1 cellular context compared by ENCODE assay signal in the genomic region with DNA sequence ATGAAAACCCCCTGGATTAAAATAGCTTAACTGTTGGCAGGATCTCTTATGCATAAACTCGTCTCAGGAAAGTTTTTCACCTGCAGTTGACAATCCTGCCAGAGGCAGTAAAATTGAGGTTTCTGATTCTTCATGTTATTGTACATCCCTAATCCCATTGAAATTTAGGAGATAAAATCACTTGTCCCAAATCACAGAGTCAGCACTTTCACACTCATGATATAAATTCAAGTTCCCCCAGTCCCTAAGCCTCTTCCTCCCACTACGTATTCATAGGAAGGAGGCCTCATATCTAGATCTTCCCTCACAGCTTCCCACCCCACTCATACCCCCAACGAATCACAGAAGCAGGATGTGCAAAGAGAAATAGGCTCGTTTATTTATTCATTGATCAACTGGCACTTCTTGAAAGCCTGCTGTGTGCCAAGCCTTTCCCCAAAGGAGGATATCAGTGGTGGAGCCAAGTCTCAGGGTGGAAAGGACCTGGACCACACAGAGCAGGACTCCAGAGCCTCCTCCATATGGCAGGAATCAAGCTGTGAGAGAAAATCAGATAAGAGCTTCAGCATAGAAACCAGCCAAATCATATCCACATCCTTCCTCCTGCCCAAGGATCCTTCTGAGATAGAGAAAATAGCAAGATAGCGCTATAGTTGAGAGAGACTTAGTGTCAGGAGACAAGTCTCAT.
A peak's percentile ranks its signal among the peaks of the same experiment; 100 is the strongest.
TF ChIP-seq lines count a peak whose summit lies in the region.

No MANE protein-coding gene starts in this region.

TF ChIP-seq in H1, 55 proteins besides CTCF, POLR2A, EP300 and RAD21:
- TF ChIP-seq MAFK (IDR thresholded peaks at IDR 0.05; ENCODE audit: low read depth, low read length): peak; percentile 42; the same call in 1 of the 2 replicates
- TF ChIP-seq, protein P1, sequence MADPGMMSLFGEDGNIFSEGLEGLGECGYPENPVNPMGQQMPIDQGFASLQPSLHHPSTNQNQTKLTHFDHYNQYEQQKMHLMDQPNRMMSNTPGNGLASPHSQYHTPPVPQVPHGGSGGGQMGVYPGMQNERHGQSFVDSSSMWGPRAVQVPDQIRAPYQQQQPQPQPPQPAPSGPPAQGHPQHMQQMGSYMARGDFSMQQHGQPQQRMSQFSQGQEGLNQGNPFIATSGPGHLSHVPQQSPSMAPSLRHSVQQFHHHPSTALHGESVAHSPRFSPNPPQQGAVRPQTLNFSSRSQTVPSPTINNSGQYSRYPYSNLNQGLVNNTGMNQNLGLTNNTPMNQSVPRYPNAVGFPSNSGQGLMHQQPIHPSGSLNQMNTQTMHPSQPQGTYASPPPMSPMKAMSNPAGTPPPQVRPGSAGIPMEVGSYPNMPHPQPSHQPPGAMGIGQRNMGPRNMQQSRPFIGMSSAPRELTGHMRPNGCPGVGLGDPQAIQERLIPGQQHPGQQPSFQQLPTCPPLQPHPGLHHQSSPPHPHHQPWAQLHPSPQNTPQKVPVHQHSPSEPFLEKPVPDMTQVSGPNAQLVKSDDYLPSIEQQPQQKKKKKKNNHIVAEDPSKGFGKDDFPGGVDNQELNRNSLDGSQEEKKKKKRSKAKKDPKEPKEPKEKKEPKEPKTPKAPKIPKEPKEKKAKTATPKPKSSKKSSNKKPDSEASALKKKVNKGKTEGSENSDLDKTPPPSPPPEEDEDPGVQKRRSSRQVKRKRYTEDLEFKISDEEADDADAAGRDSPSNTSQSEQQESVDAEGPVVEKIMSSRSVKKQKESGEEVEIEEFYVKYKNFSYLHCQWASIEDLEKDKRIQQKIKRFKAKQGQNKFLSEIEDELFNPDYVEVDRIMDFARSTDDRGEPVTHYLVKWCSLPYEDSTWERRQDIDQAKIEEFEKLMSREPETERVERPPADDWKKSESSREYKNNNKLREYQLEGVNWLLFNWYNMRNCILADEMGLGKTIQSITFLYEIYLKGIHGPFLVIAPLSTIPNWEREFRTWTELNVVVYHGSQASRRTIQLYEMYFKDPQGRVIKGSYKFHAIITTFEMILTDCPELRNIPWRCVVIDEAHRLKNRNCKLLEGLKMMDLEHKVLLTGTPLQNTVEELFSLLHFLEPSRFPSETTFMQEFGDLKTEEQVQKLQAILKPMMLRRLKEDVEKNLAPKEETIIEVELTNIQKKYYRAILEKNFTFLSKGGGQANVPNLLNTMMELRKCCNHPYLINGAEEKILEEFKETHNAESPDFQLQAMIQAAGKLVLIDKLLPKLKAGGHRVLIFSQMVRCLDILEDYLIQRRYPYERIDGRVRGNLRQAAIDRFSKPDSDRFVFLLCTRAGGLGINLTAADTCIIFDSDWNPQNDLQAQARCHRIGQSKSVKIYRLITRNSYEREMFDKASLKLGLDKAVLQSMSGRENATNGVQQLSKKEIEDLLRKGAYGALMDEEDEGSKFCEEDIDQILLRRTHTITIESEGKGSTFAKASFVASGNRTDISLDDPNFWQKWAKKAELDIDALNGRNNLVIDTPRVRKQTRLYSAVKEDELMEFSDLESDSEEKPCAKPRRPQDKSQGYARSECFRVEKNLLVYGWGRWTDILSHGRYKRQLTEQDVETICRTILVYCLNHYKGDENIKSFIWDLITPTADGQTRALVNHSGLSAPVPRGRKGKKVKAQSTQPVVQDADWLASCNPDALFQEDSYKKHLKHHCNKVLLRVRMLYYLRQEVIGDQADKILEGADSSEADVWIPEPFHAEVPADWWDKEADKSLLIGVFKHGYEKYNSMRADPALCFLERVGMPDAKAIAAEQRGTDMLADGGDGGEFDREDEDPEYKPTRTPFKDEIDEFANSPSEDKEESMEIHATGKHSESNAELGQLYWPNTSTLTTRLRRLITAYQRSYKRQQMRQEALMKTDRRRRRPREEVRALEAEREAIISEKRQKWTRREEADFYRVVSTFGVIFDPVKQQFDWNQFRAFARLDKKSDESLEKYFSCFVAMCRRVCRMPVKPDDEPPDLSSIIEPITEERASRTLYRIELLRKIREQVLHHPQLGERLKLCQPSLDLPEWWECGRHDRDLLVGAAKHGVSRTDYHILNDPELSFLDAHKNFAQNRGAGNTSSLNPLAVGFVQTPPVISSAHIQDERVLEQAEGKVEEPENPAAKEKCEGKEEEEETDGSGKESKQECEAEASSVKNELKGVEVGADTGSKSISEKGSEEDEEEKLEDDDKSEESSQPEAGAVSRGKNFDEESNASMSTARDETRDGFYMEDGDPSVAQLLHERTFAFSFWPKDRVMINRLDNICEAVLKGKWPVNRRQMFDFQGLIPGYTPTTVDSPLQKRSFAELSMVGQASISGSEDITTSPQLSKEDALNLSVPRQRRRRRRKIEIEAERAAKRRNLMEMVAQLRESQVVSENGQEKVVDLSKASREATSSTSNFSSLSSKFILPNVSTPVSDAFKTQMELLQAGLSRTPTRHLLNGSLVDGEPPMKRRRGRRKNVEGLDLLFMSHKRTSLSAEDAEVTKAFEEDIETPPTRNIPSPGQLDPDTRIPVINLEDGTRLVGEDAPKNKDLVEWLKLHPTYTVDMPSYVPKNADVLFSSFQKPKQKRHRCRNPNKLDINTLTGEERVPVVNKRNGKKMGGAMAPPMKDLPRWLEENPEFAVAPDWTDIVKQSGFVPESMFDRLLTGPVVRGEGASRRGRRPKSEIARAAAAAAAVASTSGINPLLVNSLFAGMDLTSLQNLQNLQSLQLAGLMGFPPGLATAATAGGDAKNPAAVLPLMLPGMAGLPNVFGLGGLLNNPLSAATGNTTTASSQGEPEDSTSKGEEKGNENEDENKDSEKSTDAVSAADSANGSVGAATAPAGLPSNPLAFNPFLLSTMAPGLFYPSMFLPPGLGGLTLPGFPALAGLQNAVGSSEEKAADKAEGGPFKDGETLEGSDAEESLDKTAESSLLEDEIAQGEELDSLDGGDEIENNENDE (IDR thresholded peaks at IDR 0.05; ENCODE audit: insufficient replicate concordance, low read length): no peak
